14 cellular contexts compared by ENCODE assay signal in genomic region chr9:93953492-93954435, GRCh38. TPM values are rescaled to one million over a fixed set of nuclear protein-coding genes. Genes with fewer than 3 reads are reported as not detected.
A peak's percentile ranks its signal among the peaks of the same experiment; 100 is the strongest.
DNase-seq lines count a peak whose midpoint lies in the region; ATAC-seq and TF ChIP-seq lines count a peak whose summit lies in the region.
"Had no signal": no experiment of that assay in that cellular context is flagged by ENCODE, and none has a peak within 500 bp of the region (broad histone marks: within the 10 kb centered on the region; RNA-seq: fewer than 3 reads in every experiment).

No MANE protein-coding gene starts in this region.

- H3K27me3 Mint-ChIP-seq in natural killer cell (ENCODE audit: low read depth in 2 of 2) = peaks cover 61 to 63% of the 10 kb centered on the region in 2 donors
- peaks cover 53 to 62% of the 10 kb centered on the region in 2 donors for H3K27me3 Mint-ChIP-seq in natural killer cell treated with Interleukin-12 subunit alpha and Interleukin-12 subunit beta and Interleukin-15 and Interleukin-18, amount 100 ng/mL, for 72 hours
- H3K27me3 Mint-ChIP-seq in activated T-helper 2 cell treated with anti-CD3 and anti-CD28 coated beads, Interferon-gamma antibody, Interleukin-2, Interleukin-4, amounts not matched to agents 10 μg/mL and 5 μg/mL and 100 μg/mL, durations not matched to agents 14 hours and 24 hours and 36 hours (ENCODE audit: low read depth) = peaks cover 65% of the 10 kb centered on the region
- H3K27me3 Mint-ChIP-seq in immature natural killer cell (ENCODE audit: low read depth in 3 of 3) = peaks cover 10 to 40% (median 32%) of the 10 kb centered on the region in 3 donors

- peak overlapping the region in 1 of 2 donors; percentile 30 for H3K27ac ChIP-seq in thoracic aorta

- H3K4me1 ChIP-seq in thoracic aorta (ENCODE audit: control insufficient read depth in 1 of 2, low read depth in 2 of 2) = peaks cover 14 to 60% of the 10 kb centered on the region in 2 donors

- H3K36me3 Mint-ChIP-seq in natural killer cell = no peaks in the 10 kb centered on the region
- H3K36me3 Mint-ChIP-seq in natural killer cell treated with Interleukin-12 subunit alpha and Interleukin-12 subunit beta and Interleukin-15 and Interleukin-18, amount 100 ng/mL, for 72 hours = peaks cover 9% of the 10 kb centered on the region
- H3K36me3 Mint-ChIP-seq in activated T-helper 2 cell treated with anti-CD3 and anti-CD28 coated beads, Interferon-gamma antibody, Interleukin-2, Interleukin-4, amounts not matched to agents 10 μg/mL and 5 μg/mL and 100 μg/mL, durations not matched to agents 14 hours and 24 hours and 36 hours (ENCODE audit: low read depth) = peaks cover 10% of the 10 kb centered on the region
- H3K36me3 Mint-ChIP-seq in immature natural killer cell = no peaks in the 10 kb centered on the region

- TF ChIP-seq CTCF in natural killer cell (IDR thresholded peaks at IDR 0.05) = no peak
- no peak for TF ChIP-seq CTCF in thoracic aorta (IDR thresholded peaks at IDR 0.05)

- DNase-seq in natural killer cell (no peak), immature natural killer cell (no peak), thoracic aorta (ENCODE audit: low spot score) (no peak), inferior parietal cortex (ENCODE audit: extremely low spot score) (no peak), AG08395 (ENCODE audit: low spot score) (no peak)
- DNase-seq in natural killer cell treated with Interleukin-12 subunit alpha and Interleukin-12 subunit beta and Interleukin-15 and Interleukin-18, amount 100 ng/mL, for 72 hours (ENCODE audit: low spot score) = no peak
- no peak for DNase-seq in activated T-helper 2 cell treated with anti-CD3 and anti-CD28 coated beads, Interferon-gamma antibody, Interleukin-2, Interleukin-4, amounts not matched to agents 10 μg/mL and 5 μg/mL and 100 μg/mL, durations not matched to agents 14 hours and 24 hours and 36 hours (ENCODE audit: low spot score)
- DNase-seq: COR-L47, dermis blood vessel endothelial cell, GOT3, NCI-H1930 had no signal

- H3K4me3 ChIP-seq in thoracic aorta = peak overlapping the region; percentile 26

- H3K9me3 ChIP-seq in thoracic aorta = no peaks in the 10 kb centered on the region

- H3K36me3 ChIP-seq in thoracic aorta = no peaks in the 10 kb centered on the region

- H3K9me3 Mint-ChIP-seq in natural killer cell (no peaks in the 10 kb centered on the region), immature natural killer cell (peaks cover 0 to 6% (median 0%) of the 10 kb centered on the region in 6 donors)
- H3K9me3 Mint-ChIP-seq in natural killer cell treated with Interleukin-12 subunit alpha and Interleukin-12 subunit beta and Interleukin-15 and Interleukin-18, amount 100 ng/mL, for 72 hours = no peaks in the 10 kb centered on the region
- H3K9me3 Mint-ChIP-seq in activated T-helper 2 cell treated with anti-CD3 and anti-CD28 coated beads, Interferon-gamma antibody, Interleukin-2, Interleukin-4, amounts not matched to agents 10 μg/mL and 5 μg/mL and 100 μg/mL, durations not matched to agents 14 hours and 24 hours and 36 hours = peaks cover 8% of the 10 kb centered on the region

- H3K27ac Mint-ChIP-seq in natural killer cell (no peak overlapping the region), immature natural killer cell (peak overlapping the region in 1 of 6 donors; percentile 11)
- no peak overlapping the region for H3K27ac Mint-ChIP-seq in natural killer cell treated with Interleukin-12 subunit alpha and Interleukin-12 subunit beta and Interleukin-15 and Interleukin-18, amount 100 ng/mL, for 72 hours
- no peak overlapping the region for H3K27ac Mint-ChIP-seq in activated T-helper 2 cell treated with anti-CD3 and anti-CD28 coated beads, Interferon-gamma antibody, Interleukin-2, Interleukin-4, amounts not matched to agents 10 μg/mL and 5 μg/mL and 100 μg/mL, durations not matched to agents 14 hours and 24 hours and 36 hours

- H3K27me3 ChIP-seq in thoracic aorta (replicated peaks; ENCODE audit: insufficient read depth) = peaks cover 43% of the 10 kb centered on the region

- H3K4me1 Mint-ChIP-seq in natural killer cell = peaks cover 20 to 40% of the 10 kb centered on the region in 2 donors
- peaks cover 6 to 25% of the 10 kb centered on the region in 2 donors for H3K4me1 Mint-ChIP-seq in natural killer cell treated with Interleukin-12 subunit alpha and Interleukin-12 subunit beta and Interleukin-15 and Interleukin-18, amount 100 ng/mL, for 72 hours (ENCODE audit: low read depth in 2 of 2)
- peaks cover 29% of the 10 kb centered on the region for H3K4me1 Mint-ChIP-seq in activated T-helper 2 cell treated with anti-CD3 and anti-CD28 coated beads, Interferon-gamma antibody, Interleukin-2, Interleukin-4, amounts not matched to agents 10 μg/mL and 5 μg/mL and 100 μg/mL, durations not matched to agents 14 hours and 24 hours and 36 hours (ENCODE audit: low read depth)
- peaks cover 27 to 30% of the 10 kb centered on the region in 2 donors for H3K4me1 Mint-ChIP-seq in immature natural killer cell

- intact Hi-C loops in natural killer cell (cut with micrococcal nuclease) = loop anchor here (2.0 kb wide), 1 partner anchor 19 kb away; no protein-coding TSS in a partner anchor
- intact Hi-C loops in activated T-helper 2 cell treated with anti-CD3 and anti-CD28 coated beads, Interferon-gamma antibody, Interleukin-2, Interleukin-4, amounts not matched to agents 10 μg/mL and 5 μg/mL and 100 μg/mL, durations not matched to agents 14 hours and 24 hours and 36 hours (cut with micrococcal nuclease) = no loop called here

- H3K4me3 Mint-ChIP-seq in natural killer cell = peak overlapping the region; percentile 55
- H3K4me3 Mint-ChIP-seq in natural killer cell treated with Interleukin-12 subunit alpha and Interleukin-12 subunit beta and Interleukin-15 and Interleukin-18, amount 100 ng/mL, for 72 hours = no peak overlapping the region
- H3K4me3 Mint-ChIP-seq in activated T-helper 2 cell treated with anti-CD3 and anti-CD28 coated beads, Interferon-gamma antibody, Interleukin-2, Interleukin-4, amounts not matched to agents 10 μg/mL and 5 μg/mL and 100 μg/mL, durations not matched to agents 14 hours and 24 hours and 36 hours (ENCODE audit: low read depth) = peak overlapping the region; percentile 43
- peak overlapping the region; percentile 5 to 70 (median 26) for H3K4me3 Mint-ChIP-seq in immature natural killer cell

- ATAC-seq in natural killer cell = no peak
- no peak for ATAC-seq in natural killer cell treated with Interleukin-12 subunit alpha and Interleukin-12 subunit beta and Interleukin-15 and Interleukin-18, amount 100 ng/mL, for 72 hours
- ATAC-seq in thoracic aorta (ENCODE audit: insufficient number of reproducible peaks, low FRiP score, low read depth) = no peak
- no peak for ATAC-seq in GM18502 (IDR thresholded peaks at IDR 0.05; ENCODE audit: poor library complexity, unreplicated experiment)

RNA-seq across cellular contexts. Expression of gene BARX1, which starts 1.4 kb away (rescaled TPM):
- total RNA-seq in natural killer cell (not detected), thoracic aorta (not detected)
- total RNA-seq in natural killer cell treated with Interleukin-12 subunit alpha and Interleukin-12 subunit beta and Interleukin-15 and Interleukin-18, amount 100 ng/mL, for 72 hours = under 1 TPM in 1 of 2 donors, not detected in 1; 0.29 TPM
- total RNA-seq in activated T-helper 2 cell treated with anti-CD3 and anti-CD28 coated beads, Interferon-gamma antibody, Interleukin-2, Interleukin-4, amounts not matched to agents 10 μg/mL and 5 μg/mL and 100 μg/mL, durations not matched to agents 14 hours and 24 hours and 36 hours = 0.52 and 0.83 TPM in 2 replicates
- not detected for polyA plus RNA-seq in immature natural killer cell
- total RNA-seq: dermis blood vessel endothelial cell, glomerular endothelial cell, mesenteric fat pad had no signal
